Comparison of ENCODE assay signal across 13 cellular contexts in genomic region chr2:62663443-62663842, GRCh38. TPM values are rescaled to one million over a fixed set of nuclear protein-coding genes. Genes with fewer than 3 reads are reported as not detected.
DNase-seq lines count a peak whose midpoint lies in the region; ATAC-seq and TF ChIP-seq lines count a peak whose summit lies in the region.
"Had no signal": no experiment of that assay in that cellular context is flagged by ENCODE, and none has a peak within 500 bp of the region (broad histone marks: within the 10 kb centered on the region; RNA-seq: fewer than 3 reads in every experiment).

No MANE protein-coding gene starts in this region.

- DNase-seq in HCT116 (ENCODE audit: low read depth, low spot score), result no peak
- DNase-seq in coronary artery (ENCODE audit: low spot score), result no peak
- no peak for DNase-seq in lower lobe of right lung
- DNase-seq in tibial artery, result no peak
- no peak for DNase-seq in KG1 (lab: John Stamatoyannopoulos, UW)
- no peak for DNase-seq in activated CD4-positive, alpha-beta T cell treated with anti-CD3 and anti-CD28 coated beads, Interleukin-2, amount 50 U/mL, for 4 hours
- no peak for DNase-seq in NOMO-1 treated with dmso at 0.1 percent for 144 hours (lab: John Stamatoyannopoulos, UW; ENCODE audit: unreplicated experiment)
- DNase-seq: anterior cingulate cortex, erythroblast, kidney glomerular epithelial cell, NCI-H187 treated with DMSO at 0.1 percent for 48 hours, T-helper 2 cell had no signal

- no peak overlapping the region for H3K27ac ChIP-seq in HCT116 (ENCODE audit: low read depth, low read length)
- H3K27ac ChIP-seq in coronary artery, result peak overlapping the region; percentile 57 to 65
- H3K27ac ChIP-seq in lower lobe of right lung, result peak overlapping the region; percentile 31
- H3K27ac ChIP-seq in tibial artery, result peak overlapping the region; percentile 60 to 70

- TF ChIP-seq RAD21 in HCT116 (IDR thresholded peaks at IDR 0.05; ENCODE audit: low read depth), result no peak

- H3K9ac ChIP-seq in HCT116 (ENCODE audit: low read length), result no peak overlapping the region

- H3K4me3 ChIP-seq in HCT116 (replicated peaks in 1 of 2; ENCODE audit: low read depth in 1 of 2, low read length in 2 of 2) (no peak overlapping the region), coronary artery (no peak overlapping the region), lower lobe of right lung (no peak overlapping the region), tibial artery (no peak overlapping the region)

- H3K4me1 ChIP-seq in HCT116 (ENCODE audit: control insufficient read depth in 1 of 2, insufficient read depth in 2 of 2, low read length in 2 of 2) (no peaks in the 10 kb centered on the region), lower lobe of right lung (peaks cover 45% of the 10 kb centered on the region), tibial artery (peaks cover 0 to 52% (median 23%) of the 10 kb centered on the region in 4 donors)

- H3K79me2 ChIP-seq in HCT116 (ENCODE audit: insufficient read depth, low read length), result no peaks in the 10 kb centered on the region

- no peak for TF ChIP-seq CTCF in HCT116 (IDR thresholded peaks at IDR 0.05 in 2 of 3, conservative IDR thresholded peaks at IDR 0.05 in 1 of 3; ENCODE audit: borderline replicate concordance in 1 of 3, insufficient read depth in 1 of 3, low read depth in 2 of 3, low read length in 2 of 3)
- no peak for TF ChIP-seq CTCF in coronary artery (IDR thresholded peaks at IDR 0.05)
- TF ChIP-seq CTCF in lower lobe of right lung (IDR thresholded peaks at IDR 0.05), result no peak
- TF ChIP-seq CTCF in tibial artery (IDR thresholded peaks at IDR 0.05), result no peak

- no peaks in the 10 kb centered on the region for H3K9me3 ChIP-seq in HCT116 (ENCODE audit: control insufficient read depth in 1 of 2, insufficient read depth in 1 of 2, low read depth in 1 of 2, low read length in 2 of 2)
- H3K9me3 ChIP-seq in lower lobe of right lung, result no peaks in the 10 kb centered on the region
- no peaks in the 10 kb centered on the region for H3K9me3 ChIP-seq in tibial artery

- H3K9me2 ChIP-seq in HCT116 (ENCODE audit: insufficient read depth), result no peaks in the 10 kb centered on the region

- H3K4me2 ChIP-seq in HCT116 (ENCODE audit: low read length), result no peak overlapping the region

- CTCF ChIA-PET in HCT116 (lab: Charles Lee), result no interaction called here

- no peak for TF ChIP-seq POLR2A in HCT116 (IDR thresholded peaks at IDR 0.05; ENCODE audit: borderline replicate concordance, extremely low read depth, insufficient read depth, insufficient read length)

- H3K36me3 ChIP-seq in HCT116 (ENCODE audit: control insufficient read depth in 1 of 2, insufficient read depth in 2 of 2, low read length in 2 of 2) (no peaks in the 10 kb centered on the region), lower lobe of right lung (no peaks in the 10 kb centered on the region), tibial artery (no peaks in the 10 kb centered on the region)

- RAD21 ChIA-PET in HCT116 (lab: Charles Lee; ENCODE audit: low non-redundant PET in 1 of 2, low total read pairs in 2 of 2, uncharacterized antibody in 2 of 2, unreplicated experiment in 2 of 2), result no interaction called here

- H3K27me3 ChIP-seq in HCT116 (ENCODE audit: insufficient read depth, low read length), result no peaks in the 10 kb centered on the region
- no peaks in the 10 kb centered on the region for H3K27me3 ChIP-seq in lower lobe of right lung (ENCODE audit: low read depth)
- no peaks in the 10 kb centered on the region for H3K27me3 ChIP-seq in tibial artery

- peak overlapping the region; percentile 66 for H2AFZ ChIP-seq in HCT116 (ENCODE audit: low read depth, low read length, poor library complexity, severe bottlenecking)

- BruUV-seq in HCT116 (replicated peaks; lab: Mats Ljungman, UMichigan), result no TSS peak

- POLR2A ChIA-PET in HCT116 (lab: Charles Lee), result interaction anchor here (1.0 kb wide), 1 partner anchor 85 kb away, joined by 3 read pairs; no protein-coding TSS in a partner anchor

- ATAC-seq in HCT116 (no peak), lower lobe of right lung (peak; percentile 58 to 71), GM18873 (IDR thresholded peaks at IDR 0.05; ENCODE audit: low FRiP score, unreplicated experiment) (no peak)

- H4K20me1 ChIP-seq in HCT116 (ENCODE audit: insufficient read depth), result no peaks in the 10 kb centered on the region

- intact Hi-C loops in HCT116 (cut with micrococcal nuclease), result no loop called here
- intact Hi-C loops in lower lobe of right lung (cut with DNase I), result no loop called here
- intact Hi-C loops in tibial artery (cut with DNase I; ENCODE audit: low total_unique reads), result no loop called here

TF ChIP-seq in HCT116, 20 proteins besides CTCF, POLR2A, EP300 and RAD21:
- no peak for TF ChIP-seq EGR1 (IDR thresholded peaks at IDR 0.05; ENCODE audit: low read depth)
- TF ChIP-seq ZFX (IDR thresholded peaks at IDR 0.05), result no peak
- TF ChIP-seq ZBTB33 (IDR thresholded peaks at IDR 0.05; ENCODE audit: extremely low read depth, insufficient replicate concordance, low read length), result no peak

RNA-seq across cellular contexts. Expression of gene EHBP1, which starts 42.1 kb away (rescaled TPM):
- total RNA-seq in HCT116 (2021; ENCODE audit: unreplicated experiment) (89.9 TPM), lower lobe of right lung (45.8 TPM)
- polyA plus RNA-seq in HCT116 (2012), result 45.1 and 65.0 TPM in 2 replicates

Comparison
In these comparisons a context has a peak if more than half of its experiments do, and no peak if none do; other contexts are left out.
1. ATAC-seq: peak in lower lobe of right lung (2 of 2); none in HCT116 (single experiment) and GM18873 (single experiment).